8 cellular contexts compared by ENCODE assay signal in genomic region chr14:45134051-45134958, GRCh38. TPM values are rescaled to one million over a fixed set of nuclear protein-coding genes. Genes with fewer than 3 reads are reported as not detected.
DNase-seq lines count a peak whose midpoint lies in the region; TF ChIP-seq lines count a peak whose summit lies in the region.

Gene FKBP3 (minus strand): TSS chr14:45134481. CDS start chr14:45134456, 25 bp downstream.

- H3K4me1 ChIP-seq in ES-I3 (ENCODE audit: insufficient read depth, low read length) = no peaks in the 10 kb centered on the region; the same call in 1 of the 2 replicates

- H3K27me3 Mint-ChIP-seq in neural crest cell (ENCODE audit: low read depth) = no peaks in the 10 kb centered on the region

- H3K9ac ChIP-seq in ES-I3 (ENCODE audit: low read depth, low read length) = peak within 1 kb of the TSS; percentile 95

- H3K4me1 Mint-ChIP-seq in neural crest cell = peaks cover 57% of the 10 kb centered on the region

- H3K36me3 Mint-ChIP-seq in neural crest cell (ENCODE audit: low read depth) = peaks cover 3% of the 10 kb centered on the region

- TF ChIP-seq CTCF in fibroblast of villous mesenchyme (IDR thresholded peaks at IDR 0.05; ENCODE audit: insufficient read depth, low read depth, low read length) (peak; percentile 7), neural crest cell (conservative IDR thresholded peaks at IDR 0.05) (no peak)

- DNase-seq in H7 = peak; percentile 97
- peak; percentile 98 for DNase-seq in M059J (ENCODE audit: low read depth)
- peak; percentile 97 for DNase-seq in SHP77 treated with DMSO at 0.1 percent for 48 hours (lab: John Stamatoyannopoulos, UW)
- DNase-seq in activated gamma-delta T cell (lab: John Stamatoyannopoulos, UW) = peak; percentile 86
- peak; percentile 99 for DNase-seq in fibroblast of villous mesenchyme (ENCODE audit: low read depth)
- DNase-seq in neural crest cell (ENCODE audit: low read depth, low spot score) = peak; percentile 83
- DNase-seq in stromal cell of bone marrow (ENCODE audit: low read depth) = peak; percentile 98

- H3K36me3 ChIP-seq in ES-I3 (ENCODE audit: insufficient read depth, low read length) = no peaks in the 10 kb centered on the region
- peaks cover 1% of the 10 kb centered on the region; the same call in 1 of the 2 replicates for H3K36me3 ChIP-seq in H7 (replicated peaks; ENCODE audit: control insufficient read depth, insufficient read depth, low read length)

- H3K4me3 ChIP-seq in H7 (ENCODE audit: insufficient read depth, low read depth, low read length) (peak within 1 kb of the TSS; percentile 95), fibroblast of villous mesenchyme (ENCODE audit: low read depth, low read length) (peak within 1 kb of the TSS; percentile 93)

- no peaks in the 10 kb centered on the region for H3K9me3 ChIP-seq in ES-I3 (ENCODE audit: control insufficient read depth, insufficient read depth, low read length)

- H3K27ac Mint-ChIP-seq in neural crest cell (ENCODE audit: unreplicated experiment) = peak within 1 kb of the TSS; percentile 100

- no peaks in the 10 kb centered on the region for H3K27me3 ChIP-seq in H7 (ENCODE audit: control insufficient read depth, insufficient read depth, low read length)

- peak within 1 kb of the TSS; percentile 100 for H3K4me3 Mint-ChIP-seq in neural crest cell

- no peaks in the 10 kb centered on the region for H3K9me3 Mint-ChIP-seq in neural crest cell

RNA-seq across cellular contexts. Expression of gene FKBP3, which starts in this region (rescaled TPM):
- total RNA-seq in H7 (2014; rRNA removed; shearing (Covaris generic)) = 53.0 and 54.0 TPM in 2 replicates
- total RNA-seq in M059J (2014; rRNA removed; shearing (Covaris generic)) = 48.3 and 64.0 TPM in 2 replicates
- total RNA-seq in fibroblast of villous mesenchyme = 22.2 and 30.7 TPM in 2 replicates
- 144 and 149 TPM in 2 replicates for total RNA-seq in neural crest cell

Comparison
In these comparisons a context has a peak if more than half of its experiments do, and no peak if none do; other contexts are left out.
1. Peak in every context shown above with its lines: DNase-seq and H3K4me3 ChIP-seq.